In the genomic region with DNA sequence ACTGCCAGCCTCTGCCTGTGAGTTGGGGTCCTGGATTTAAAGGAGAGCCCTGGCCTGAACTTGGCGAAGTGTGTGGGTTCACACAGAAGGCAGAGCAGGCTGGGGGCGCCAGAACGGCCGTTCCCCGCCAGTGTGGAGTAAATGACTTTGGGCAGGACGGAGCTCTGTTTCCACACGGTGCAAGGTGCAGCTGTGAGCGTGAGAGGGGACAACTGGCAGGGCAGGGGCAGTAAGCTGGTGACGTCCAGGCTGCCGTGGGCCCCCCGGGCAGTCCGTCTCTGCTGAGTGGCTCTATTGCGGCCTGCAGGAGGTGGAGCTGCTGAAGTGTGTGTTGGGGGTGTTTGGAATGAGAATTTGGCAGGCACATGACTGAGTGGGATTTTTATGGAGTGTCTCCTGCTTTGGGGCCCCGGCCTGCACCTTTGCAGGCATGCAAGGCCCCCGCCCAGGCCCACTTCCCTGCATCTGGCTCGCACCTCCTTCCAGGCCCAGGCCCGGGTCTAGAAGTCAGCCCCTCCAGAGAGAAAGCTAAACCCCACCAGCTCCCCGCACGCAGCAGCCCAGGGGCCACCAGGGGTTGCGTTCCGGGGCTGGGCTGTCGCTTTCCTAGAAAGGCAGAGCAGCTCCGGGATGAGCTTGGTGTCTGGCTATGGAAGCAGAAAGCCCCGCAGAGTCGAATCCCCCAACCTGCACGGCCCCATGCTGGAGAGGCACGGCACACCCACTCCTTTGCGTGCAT, we compare ENCODE assay signal across 29 cellular contexts.
"Had no signal": no experiment of that assay in that cellular context is flagged by ENCODE, and none has a peak within 500 bp of the region (broad histone marks: within the 10 kb centered on the region; RNA-seq: fewer than 3 reads in every experiment).

No MANE protein-coding gene starts in this region.

- H3K36me3 ChIP-seq: esophagus squamous epithelium, gastroesophageal sphincter, WERI-Rb-1 had no signal

- H3K36me3 Mint-ChIP-seq: activated naive CD8-positive, alpha-beta T cell had no signal

- H3K27me3 ChIP-seq: body of pancreas, esophagus squamous epithelium, gastroesophageal sphincter had no signal

- DNase-seq: activated B cell treated with CpG ODN at 0.5 μM for 24 hours; activated CD4-positive, alpha-beta T cell treated with anti-CD3 and anti-CD28 coated beads for 48 hours; activated CD4-positive, alpha-beta T cell treated with anti-CD3 and anti-CD28 coated beads, Interleukin-2, amount 50 U/mL, for 1 hour; activated CD4-positive, alpha-beta T cell treated with anti-CD3 and anti-CD28 coated beads, Interleukin-2, amount 50 U/mL, for 48 hours; activated CD8-positive, alpha-beta memory T cell treated with anti-CD3 and anti-CD28 coated beads for 24 hours; activated CD8-positive, alpha-beta T cell treated with anti-CD3 and anti-CD28 coated beads for 36 hours; activated effector memory CD4-positive, alpha-beta T cell treated with Interleukin-2 at 50 U/mL for 16 hours; activated gamma-delta T cell treated with Interleukin-2 at 50 U/mL for 16 hours; activated naive CD4-positive, alpha-beta T cell treated with anti-CD3 and anti-CD28 coated beads, Interleukin-2, amount 50 U/mL, for 16 hours; activated naive CD4-positive, alpha-beta T cell treated with Interleukin-2 at 50 U/mL for 16 hours; activated T-cell treated with anti-CD3 and anti-CD28 coated beads, Interleukin-2, amount 50 U/mL, for 4 hours; amniotic stem cell; aorta; body of pancreas; caudate nucleus; cortex of kidney; dermis blood vessel endothelial cell; effector CD8-positive, alpha-beta T cell; esophagus squamous epithelium; foreskin melanocyte; T-helper 1 cell; T-helper 17 cell; T1000; WERI-Rb-1 had no signal

- H3K27ac Mint-ChIP-seq: activated B cell treated with CpG ODN at 0.5 μM for 24 hours; activated CD8-positive, alpha-beta T cell treated with anti-CD3 and anti-CD28 coated beads for 36 hours; activated naive CD8-positive, alpha-beta T cell; activated T-helper 17 cell treated with anti-CD3 and anti-CD28 coated beads, Interleukin-2, amount 50 U/mL, for 72 hours; T-helper 17 cell; T-helper 2 cell treated with Interferon-gamma antibody and Interleukin-4, amounts not matched to agents 5 μg/mL and 100 μg/mL, for 36 hours had no signal

- H3K9me3 ChIP-seq: body of pancreas, gastroesophageal sphincter had no signal

- H3K27me3 Mint-ChIP-seq: activated CD8-positive, alpha-beta T cell treated with anti-CD3 and anti-CD28 coated beads for 36 hours; activated naive CD8-positive, alpha-beta T cell; activated T-helper 17 cell treated with anti-CD3 and anti-CD28 coated beads, Interleukin-2, amount 50 U/mL, for 72 hours had no signal

- H3K27ac ChIP-seq: body of pancreas, epithelial cell of prostate, esophagus squamous epithelium, gastroesophageal sphincter, WERI-Rb-1 had no signal

- H3K4me3 ChIP-seq: body of pancreas, esophagus squamous epithelium, gastroesophageal sphincter had no signal

- H3K4me1 Mint-ChIP-seq: activated B cell treated with CpG ODN at 0.5 μM for 24 hours; activated T-helper 17 cell treated with anti-CD3 and anti-CD28 coated beads, Interleukin-2, amount 50 U/mL, for 72 hours; T-helper 17 cell had no signal

- H3K4me3 Mint-ChIP-seq: activated B cell treated with CpG ODN at 0.5 μM for 24 hours; activated CD8-positive, alpha-beta T cell treated with anti-CD3 and anti-CD28 coated beads for 36 hours; activated naive CD8-positive, alpha-beta T cell; activated T-cell treated with anti-CD3 and anti-CD28 coated beads, Interleukin-2, amount 50 U/mL, for 4 hours; activated T-helper 17 cell treated with anti-CD3 and anti-CD28 coated beads, Interleukin-2, amount 50 U/mL, for 72 hours; T-helper 17 cell; T-helper 2 cell treated with Interferon-gamma antibody and Interleukin-4, amounts not matched to agents 5 μg/mL and 100 μg/mL, for 36 hours had no signal
